Comparison of ENCODE assay signal across 8 cellular contexts in the genomic region with DNA sequence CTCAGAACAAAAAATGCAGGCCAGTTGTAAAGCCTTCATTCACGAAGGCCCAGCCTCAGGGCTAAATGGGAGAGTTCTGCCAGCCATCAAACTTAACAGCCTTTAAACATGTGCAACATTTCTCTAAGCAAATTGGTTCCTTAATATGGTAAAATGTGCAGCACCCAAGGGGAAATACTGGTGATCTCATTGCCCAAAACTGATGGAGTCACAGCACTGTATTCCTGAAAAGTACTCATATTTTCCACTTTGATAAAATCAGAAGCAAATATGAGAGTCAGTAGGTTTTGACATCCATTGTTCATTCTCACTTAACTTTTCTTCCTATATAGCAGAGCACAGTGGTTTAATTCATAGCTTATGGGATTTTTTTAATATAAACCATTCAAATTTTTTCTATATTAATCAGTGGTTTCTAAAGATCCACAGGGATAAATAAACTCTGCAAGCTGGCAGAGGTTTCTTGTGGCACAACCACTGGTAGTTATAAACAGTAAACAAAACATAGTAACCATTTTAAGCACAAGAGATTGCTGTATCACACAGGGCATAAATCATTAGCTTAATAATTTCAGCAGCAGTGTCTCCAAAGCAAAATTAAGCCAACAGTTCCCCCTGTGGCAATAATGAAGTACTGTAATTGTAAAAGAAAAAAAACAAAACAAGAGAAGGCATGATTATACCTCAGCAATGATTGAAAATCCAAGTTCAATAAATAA.
DNase-seq lines count a peak whose midpoint lies in the region; ATAC-seq and TF ChIP-seq lines count a peak whose summit lies in the region.

No MANE protein-coding gene starts in this region.

- DNase-seq in ELR (ENCODE audit: low read depth): peak; percentile 68
- peak; percentile 36 to 64 for DNase-seq in Kasumi-1 (lab: John Stamatoyannopoulos, UW)
- DNase-seq in coronary artery (ENCODE audit: low spot score): no peak
- peak; percentile 77 for DNase-seq in myocyte (ENCODE audit: low read depth)
- DNase-seq in posterior vena cava (ENCODE audit: low spot score): no peak
- DNase-seq in GM10266 (ENCODE audit: extremely low spot score): no peak

- H3K27ac ChIP-seq in coronary artery: peak overlapping the region; percentile 52 to 53

- intact Hi-C loops in posterior vena cava (cut with DNase I): no loop called here

- ATAC-seq in GM18520 (IDR thresholded peaks at IDR 0.05; ENCODE audit: unreplicated experiment) (no peak), HG03045 (IDR thresholded peaks at IDR 0.05; ENCODE audit: unreplicated experiment) (no peak)

- no peak overlapping the region for H3K4me3 ChIP-seq in coronary artery

- TF ChIP-seq CTCF in coronary artery (IDR thresholded peaks at IDR 0.05) (no peak), GM10266 (IDR thresholded peaks at IDR 0.05; ENCODE audit: control insufficient read depth, insufficient read depth, low read depth, missing control alignments) (no peak)

Comparison
In these comparisons a context has a peak if more than half of its experiments do, and no peak if none do; other contexts are left out.
1. DNase-seq: peak in ELR (single experiment), Kasumi-1 (2 of 2) and myocyte (single experiment); none in coronary artery (single experiment), posterior vena cava (single experiment) and GM10266 (single experiment).